In genomic region chr12:93758974-93759373, GRCh38 we compare ENCODE assay signal across 20 cellular contexts.
DNase-seq lines count a peak whose midpoint lies in the region; ATAC-seq, FAIRE-seq and TF ChIP-seq lines count a peak whose summit lies in the region.
"Had no signal": no experiment of that assay in that cellular context is flagged by ENCODE, and none has a peak within 500 bp of the region (broad histone marks: within the 10 kb centered on the region; RNA-seq: fewer than 3 reads in every experiment).

No MANE protein-coding gene starts in this region.

- CTCF ChIA-PET in K562 (lab: Yijun Ruan, JAX; ENCODE audit: low intra/inter-chr PET ratio), result no interaction called here

- H3K27ac ChIP-seq in K562 (ENCODE audit: extremely low read depth, low read depth, low read length) (peak overlapping the region; percentile 84; the same call in 2 of the 3 replicates), pancreas (peak overlapping the region in 1 of 4 donors; percentile 39), smooth muscle cell (ENCODE audit: low read depth) (no peak overlapping the region)
- H3K27ac ChIP-seq: breast epithelium had no signal

- intact Hi-C loops in CD14-positive monocyte (cut with micrococcal nuclease), result no loop called here
- intact Hi-C loops in K562 (cut with micrococcal nuclease), result loop anchor here (2.0 to 5.0 kb wide), 3 partner anchors 16 to 82 kb away; partner anchors contain the start of gene CRADD
- intact Hi-C loops in pancreas (cut with DNase I), result no loop called here
- intact Hi-C loops in cardiac septum (cut with DNase I), result no loop called here

- H3K4me2 ChIP-seq in K562 (ENCODE audit: insufficient read depth, low read length), result no peak overlapping the region
- no peak overlapping the region for H3K4me2 ChIP-seq in smooth muscle cell

- H3K36me3 Mint-ChIP-seq in CD14-positive monocyte (no peaks in the 10 kb centered on the region), HFFc6 (ENCODE audit: low read depth) (peaks cover 16% of the 10 kb centered on the region)

- H3K9me3 Mint-ChIP-seq in CD14-positive monocyte (peaks cover 2 to 9% (median 7%) of the 10 kb centered on the region in 7 donors), HFFc6 (peaks cover 11% of the 10 kb centered on the region)

- POLR2A ChIA-PET in K562 (lab: Yijun Ruan, JAX), result interaction anchor here (0.6 to 1.7 kb wide), 8 partner anchors 10 to 342 kb away, joined by 3 to 6 read pairs (median 4); no protein-coding TSS in a partner anchor

- WGBS in K562 (ENCODE audit: insufficient coverage, low coverage, missing lambda C conversion rate), result 8% methylated on average over 1 of the region's 1 CpG
- 22 to 31% methylated on average over 1 of the region's 1 CpG for WGBS in pancreas, 2 donors
- WGBS in smooth muscle cell (ENCODE audit: low lambda C conversion rate), result 100% methylated on average over 1 of the region's 1 CpG

- DNase-seq in CD14-positive monocyte (ENCODE audit: low spot score) (no peak), HFFc6 (no peak), K562 (ENCODE audit: extremely low read depth in 1 of 4, low spot score in 3 of 4) (no peak), pancreas (no peak), smooth muscle cell (lab: John Stamatoyannopoulos, UW; ENCODE audit: unreplicated experiment) (no peak), cardiac septum (ENCODE audit: low spot score) (no peak), A172 (ENCODE audit: low spot score) (no peak)
- DNase-seq: activated CD4-positive, alpha-beta memory T cell treated with anti-CD3 and anti-CD28 coated beads, Interleukin-2, amount 10 ng/mL, durations not matched to agents 7 days and 5 days; activated effector memory CD4-positive, alpha-beta T cell treated with anti-CD3 and anti-CD28 coated beads, Interleukin-2, amount 50 U/mL, for 16 hours; CD8-positive, alpha-beta T cell; cortex of kidney; mesenchymal stem cell; NCI-H1105 treated with DMSO at 0.1 percent for 48 hours; NCI-H2081 treated with DMSO at 0.1 percent for 48 hours; occipital lobe; right cardiac atrium; T-helper 9 cell had no signal

- H2AFZ ChIP-seq in K562 (ENCODE audit: low read depth, low read length) (no peak overlapping the region), smooth muscle cell (ENCODE audit: low read depth) (no peak overlapping the region)

- TF ChIP-seq POLR2A in K562 (conservative IDR thresholded peaks at IDR 0.05), result no peak

- peak overlapping the region; percentile 10 to 93 (median 70) for H3K27ac Mint-ChIP-seq in CD14-positive monocyte
- H3K27ac Mint-ChIP-seq in HFFc6, result peak overlapping the region; percentile 32; the same call in 1 of the 2 replicates
- H3K27ac Mint-ChIP-seq: activated CD4-positive, alpha-beta memory T cell treated with anti-CD3 and anti-CD28 coated beads, Interleukin-2, amount 10 ng/mL, durations not matched to agents 7 days and 5 days; CD8-positive, alpha-beta T cell had no signal

- TF ChIP-seq RAD21 in K562 (CRISPR knock-in tag; conservative IDR thresholded peaks at IDR 0.05 in 1 of 2, IDR thresholded peaks at IDR 0.05 in 1 of 2), result no peak

- TF ChIP-seq CTCF in CD14-positive monocyte (IDR thresholded peaks at IDR 0.05), result no peak
- no peak for TF ChIP-seq CTCF in HFFc6 (IDR thresholded peaks at IDR 0.05)
- TF ChIP-seq CTCF in K562 (IDR thresholded peaks at IDR 0.05 in 2 of 3, conservative IDR thresholded peaks at IDR 0.05 in 1 of 3; ENCODE audit: insufficient read depth in 2 of 3, low read depth in 1 of 3, low read length in 3 of 3), result no peak
- no peak for TF ChIP-seq CTCF in pancreas (IDR thresholded peaks at IDR 0.05)
- TF ChIP-seq CTCF in smooth muscle cell (IDR thresholded peaks at IDR 0.05; ENCODE audit: borderline replicate concordance, insufficient read depth, poor library complexity, severe bottlenecking), result no peak

- H3K27me3 ChIP-seq in K562 (ENCODE audit: control insufficient read depth in 2 of 2, insufficient read depth in 2 of 2, low read length in 2 of 2) (no peaks in the 10 kb centered on the region), pancreas (no peaks in the 10 kb centered on the region), smooth muscle cell (ENCODE audit: low read depth) (no peaks in the 10 kb centered on the region)
- H3K27me3 ChIP-seq: breast epithelium had no signal

- H3K4me3 Mint-ChIP-seq in CD14-positive monocyte (peak overlapping the region in 1 of 2 donors; percentile 66), HFFc6 (no peak overlapping the region)
- H3K4me3 Mint-ChIP-seq: activated CD4-positive, alpha-beta memory T cell treated with anti-CD3 and anti-CD28 coated beads, Interleukin-2, amount 10 ng/mL, durations not matched to agents 7 days and 5 days; CD8-positive, alpha-beta T cell had no signal

- H3F3A ChIP-seq in smooth muscle cell (ENCODE audit: low read depth), result no peaks in the 10 kb centered on the region

- in situ Hi-C loops in K562 (cut with MboI), result loop anchor here (5.0 kb wide), 1 partner anchor 343 kb away; no protein-coding TSS in a partner anchor

- H3K36me3 ChIP-seq in K562 (ENCODE audit: control insufficient read depth, insufficient read depth, low read length), result no peaks in the 10 kb centered on the region
- no peaks in the 10 kb centered on the region for H3K36me3 ChIP-seq in pancreas
- no peaks in the 10 kb centered on the region for H3K36me3 ChIP-seq in smooth muscle cell (ENCODE audit: low read depth)
- H3K36me3 ChIP-seq: breast epithelium had no signal

- H3K9me3 ChIP-seq in K562 (replicated peaks; ENCODE audit: control insufficient read depth, insufficient read depth, low read depth, low read length) (peaks cover 4% of the 10 kb centered on the region; the same call in 1 of the 2 replicates), pancreas (no peaks in the 10 kb centered on the region), smooth muscle cell (replicated peaks; ENCODE audit: low read depth) (no peaks in the 10 kb centered on the region)

- ATAC-seq in K562 (no peak), pancreas (peak in 2 of 4 donors; percentile 60 to 72)
- ATAC-seq: activated CD4-positive, CD25-positive, alpha-beta regulatory T cell treated with anti-CD3 and anti-CD28 coated beads, Interleukin-2, amount 50 U/mL, for 24 hours; CD8-positive, alpha-beta T cell; right cardiac atrium had no signal

- no peak overlapping the region for H3K4me3 ChIP-seq in K562
- H3K4me3 ChIP-seq in pancreas, result no peak overlapping the region
- no peak overlapping the region for H3K4me3 ChIP-seq in smooth muscle cell
- H3K4me3 ChIP-seq: breast epithelium had no signal

- H3K79me2 ChIP-seq in K562 (ENCODE audit: control insufficient read depth, insufficient read depth, low read length) (peaks cover 25% of the 10 kb centered on the region; the same call in 2 of the 3 replicates), smooth muscle cell (ENCODE audit: low read depth) (no peaks in the 10 kb centered on the region)

- no peaks in the 10 kb centered on the region for H3K9me1 ChIP-seq in K562 (ENCODE audit: control insufficient read depth, insufficient read depth, low read length)

- H3K4me1 ChIP-seq in K562 (replicated peaks in 1 of 2; ENCODE audit: control insufficient read depth in 2 of 2, insufficient read depth in 2 of 2, low read length in 2 of 2), result peaks cover 24 to 79% of the 10 kb centered on the region in 2 experiments
- H3K4me1 ChIP-seq in pancreas, result peaks cover 8 to 17% (median 15%) of the 10 kb centered on the region in 3 donors
- H3K4me1 ChIP-seq in smooth muscle cell (ENCODE audit: low read depth), result no peaks in the 10 kb centered on the region
- H3K4me1 ChIP-seq: breast epithelium had no signal

- H4K20me1 ChIP-seq in K562 (replicated peaks; ENCODE audit: control insufficient read depth, insufficient read depth, low read length) (no peaks in the 10 kb centered on the region), smooth muscle cell (ENCODE audit: low read depth) (no peaks in the 10 kb centered on the region)

- H3K27me3 Mint-ChIP-seq in CD14-positive monocyte (ENCODE audit: low read depth in 3 of 3) (peaks cover 0 to 2% (median under 1%) of the 10 kb centered on the region in 3 donors), HFFc6 (ENCODE audit: insufficient read depth) (no peaks in the 10 kb centered on the region; the same call in 1 of the 2 replicates)
- H3K27me3 Mint-ChIP-seq: activated CD4-positive, alpha-beta memory T cell treated with anti-CD3 and anti-CD28 coated beads, Interleukin-2, amount 10 ng/mL, durations not matched to agents 7 days and 5 days had no signal

- H3K9ac ChIP-seq in K562 (ENCODE audit: insufficient read depth in 1 of 2, low read depth in 2 of 2, low read length in 2 of 2), result peak overlapping the region in 1 of 2 experiments; percentile 55; a peak in 2 of 4 replicates
- H3K9ac ChIP-seq in smooth muscle cell (ENCODE audit: low read depth), result no peak overlapping the region

- no TSS peak for BruUV-seq in K562 (replicated peaks; lab: Mats Ljungman, UMichigan)

- peaks cover 22% of the 10 kb centered on the region for H3K4me1 Mint-ChIP-seq in CD14-positive monocyte
- peaks cover 34% of the 10 kb centered on the region for H3K4me1 Mint-ChIP-seq in HFFc6 (ENCODE audit: low read depth)

- FAIRE-seq in K562 (lab: Jason Lieb, UNC) (no peak), pancreas (lab: Jason Lieb, UNC) (peak; percentile 23)
- FAIRE-seq: GM12891 had no signal

- peak; percentile 54 for TF ChIP-seq EP300 in K562 (IDR thresholded peaks at IDR 0.05; ENCODE audit: low read length)

TF ChIP-seq in K562, 482 proteins besides CTCF, POLR2A, EP300 and RAD21 (continues in another document):
- no peak; the same call in 1 of the 2 replicates for TF ChIP-seq ATF3 (IDR thresholded peaks at IDR 0.05)
- no peak for TF ChIP-seq ATF3 (CRISPR knock-in tag; conservative IDR thresholded peaks at IDR 0.05)
- no peak for TF ChIP-seq GATAD2A (IDR thresholded peaks at IDR 0.05)
- TF ChIP-seq JUND (IDR thresholded peaks at IDR 0.05; ENCODE audit: borderline replicate concordance, low read depth, low read length), result no peak
- no peak for TF ChIP-seq JUND (tag; IDR thresholded peaks at IDR 0.05; ENCODE audit: borderline replicate concordance, low read depth, low read length)
- no peak for TF ChIP-seq TEAD1 (CRISPR knock-in tag; IDR thresholded peaks at IDR 0.05)
- TF ChIP-seq HNRNPL (IDR thresholded peaks at IDR 0.05; ENCODE audit: low read depth, low read length), result no peak
- TF ChIP-seq IFI16 (CRISPR knock-in tag; IDR thresholded peaks at IDR 0.05), result no peak
